ENCODE assay signal across 9 cellular contexts in genomic region chr12:62291888-62292760, GRCh38. TPM values are rescaled to one million over a fixed set of nuclear protein-coding genes. Genes with fewer than 3 reads are reported as not detected.
DNase-seq lines count a peak whose midpoint lies in the region; ATAC-seq, FAIRE-seq and TF ChIP-seq lines count a peak whose summit lies in the region.
"Had no signal": no experiment of that assay in that cellular context is flagged by ENCODE, and none has a peak within 500 bp of the region (broad histone marks: within the 10 kb centered on the region; RNA-seq: fewer than 3 reads in every experiment).

No MANE protein-coding gene starts in this region.

- no peak overlapping the region for H4K8ac ChIP-seq in IMR-90 (ENCODE audit: low read depth in 2 of 2, low read length in 2 of 2)

- H3K4me3 ChIP-seq in IMR-90 (ENCODE audit: insufficient read depth, low read depth, low read length) (no peak overlapping the region), astrocyte (ENCODE audit: insufficient read depth, low read depth, low read length) (no peak overlapping the region), small intestine (ENCODE audit: low read depth in 1 of 2, low read length in 2 of 2) (no peak overlapping the region)
- H3K4me3 ChIP-seq: cardiac muscle cell had no signal

- H2AFZ ChIP-seq in IMR-90 (replicated peaks; ENCODE audit: low read length, poor library complexity) (no peak overlapping the region), astrocyte (ENCODE audit: low read depth, low read length) (no peak overlapping the region)

- peak overlapping the region; percentile 67 for H3K27ac Mint-ChIP-seq in activated CD4-positive, alpha-beta memory T cell treated with anti-CD3 and anti-CD28 coated beads for 36 hours
- H3K27ac Mint-ChIP-seq in activated CD4-positive, alpha-beta memory T cell treated with anti-CD3 and anti-CD28 coated beads, Interleukin-2, amount 10 ng/mL, durations not matched to agents 7 days and 5 days, result no peak overlapping the region
- H3K27ac Mint-ChIP-seq in astrocyte (ENCODE audit: unreplicated experiment), result peak overlapping the region; percentile 78

- ATAC-seq in IMR-90 (ENCODE audit: low read depth), result peak; percentile 40; the same call in 1 of the 2 replicates
- no peak for ATAC-seq in GM18511 (IDR thresholded peaks at IDR 0.05; ENCODE audit: unreplicated experiment)

- POLR2A ChIA-PET in activated CD4-positive, alpha-beta memory T cell treated with anti-CD3 and anti-CD28 coated beads for 36 hours (lab: Charles Lee), result no interaction called here
- POLR2A ChIA-PET in activated CD4-positive, alpha-beta memory T cell treated with anti-CD3 and anti-CD28 coated beads, Interleukin-2, amount 10 ng/mL, durations not matched to agents 7 days and 5 days (lab: Charles Lee), result interaction anchor here (1.5 to 1.7 kb wide), 2 partner anchors 24 to 32 kb away, joined by 3 to 4 read pairs; partner anchors contain the start of gene USP15
- POLR2A ChIA-PET in IMR-90 (lab: Charles Lee; ENCODE audit: unreplicated experiment), result no interaction called here

- H3K9ac ChIP-seq in IMR-90 (ENCODE audit: low read depth, low read length), result no peak overlapping the region
- H3K9ac ChIP-seq in astrocyte (ENCODE audit: low read length), result no peak overlapping the region

- H3K9me1 ChIP-seq in IMR-90 (ENCODE audit: insufficient read depth, low read length), result peaks cover 15% of the 10 kb centered on the region

- no peak overlapping the region for H4K91ac ChIP-seq in IMR-90 (ENCODE audit: insufficient read depth, low read depth, low read length)

- H3K36me3 Mint-ChIP-seq in activated CD4-positive, alpha-beta memory T cell treated with anti-CD3 and anti-CD28 coated beads for 36 hours, result peaks cover 61% of the 10 kb centered on the region
- H3K36me3 Mint-ChIP-seq in activated CD4-positive, alpha-beta memory T cell treated with anti-CD3 and anti-CD28 coated beads, Interleukin-2, amount 10 ng/mL, durations not matched to agents 7 days and 5 days (ENCODE audit: low read depth), result peaks cover 77% of the 10 kb centered on the region
- peaks cover 22% of the 10 kb centered on the region for H3K36me3 Mint-ChIP-seq in astrocyte (ENCODE audit: low read depth, unreplicated experiment)

- H3K4me1 Mint-ChIP-seq in activated CD4-positive, alpha-beta memory T cell treated with anti-CD3 and anti-CD28 coated beads for 36 hours (ENCODE audit: low read depth), result peaks cover 78% of the 10 kb centered on the region
- peaks cover 66% of the 10 kb centered on the region for H3K4me1 Mint-ChIP-seq in activated CD4-positive, alpha-beta memory T cell treated with anti-CD3 and anti-CD28 coated beads, Interleukin-2, amount 10 ng/mL, durations not matched to agents 7 days and 5 days
- H3K4me1 Mint-ChIP-seq in astrocyte (ENCODE audit: low read depth, unreplicated experiment), result peaks cover 41% of the 10 kb centered on the region

- H3K27me3 Mint-ChIP-seq in activated CD4-positive, alpha-beta memory T cell treated with anti-CD3 and anti-CD28 coated beads for 36 hours, result no peaks in the 10 kb centered on the region
- no peaks in the 10 kb centered on the region for H3K27me3 Mint-ChIP-seq in activated CD4-positive, alpha-beta memory T cell treated with anti-CD3 and anti-CD28 coated beads, Interleukin-2, amount 10 ng/mL, durations not matched to agents 7 days and 5 days
- no peaks in the 10 kb centered on the region for H3K27me3 Mint-ChIP-seq in astrocyte (ENCODE audit: low read depth, unreplicated experiment)

- in situ Hi-C loops in IMR-90 (cut with MboI; ENCODE audit: low sequenced_read_pairs), result no loop called here
- in situ Hi-C loops in KBM-7 (cut with MboI; ENCODE audit: low pct_unique_long_range_greater_than_20kb, low sequenced_read_pairs), result no loop called here

- H3K4me1 ChIP-seq in IMR-90 (ENCODE audit: control insufficient read depth, insufficient read depth, low read length) (peaks cover 3% of the 10 kb centered on the region), astrocyte (ENCODE audit: insufficient read depth, low read length) (peaks cover 13% of the 10 kb centered on the region), small intestine (ENCODE audit: control insufficient read depth in 2 of 2, insufficient read depth in 1 of 2, low read depth in 1 of 2, low read length in 1 of 2) (peaks cover 0 to 2% of the 10 kb centered on the region in 2 donors)

- dilution Hi-C loops in IMR-90 (cut with HindIII; ENCODE audit: low sequenced_read_pairs, unreplicated experiment), result no loop called here

- no peak overlapping the region for H2BK5ac ChIP-seq in IMR-90 (ENCODE audit: low read depth, low read length, poor library complexity, severe bottlenecking)

- peaks cover 4% of the 10 kb centered on the region; the same call in 1 of the 2 replicates for H3K9me3 ChIP-seq in IMR-90 (ENCODE audit: control insufficient read depth, insufficient read depth, low read length)
- no peaks in the 10 kb centered on the region for H3K9me3 ChIP-seq in astrocyte (ENCODE audit: insufficient read depth, low read depth, low read length)
- H3K9me3 ChIP-seq in small intestine (ENCODE audit: control insufficient read depth, low read depth), result no peaks in the 10 kb centered on the region

- H3K56ac ChIP-seq in IMR-90 (ENCODE audit: extremely low read depth, insufficient read depth, low read length), result no peak overlapping the region

- CTCF ChIA-PET in activated CD4-positive, alpha-beta memory T cell treated with anti-CD3 and anti-CD28 coated beads for 36 hours (lab: Charles Lee), result no interaction called here
- CTCF ChIA-PET in activated CD4-positive, alpha-beta memory T cell treated with anti-CD3 and anti-CD28 coated beads, Interleukin-2, amount 10 ng/mL, durations not matched to agents 7 days and 5 days (lab: Charles Lee), result no interaction called here
- CTCF ChIA-PET in IMR-90 (lab: Yijun Ruan, JAX), result no interaction called here

- TF ChIP-seq CTCF in IMR-90 (conservative IDR thresholded peaks at IDR 0.05; ENCODE audit: low read depth, low read length) (no peak), astrocyte (IDR thresholded peaks at IDR 0.05; ENCODE audit: insufficient read depth, low read depth, low read length) (no peak)

- no peak overlapping the region for H2BK120ac ChIP-seq in IMR-90 (ENCODE audit: low read depth, low read length)

- BruUV-seq in IMR-90 (replicated peaks; lab: Mats Ljungman, UMichigan), result no TSS peak

- H2AK9ac ChIP-seq in IMR-90 (replicated peaks; ENCODE audit: low read depth, low read length, poor library complexity), result peak overlapping the region; percentile 11

- no peak overlapping the region for H2BK20ac ChIP-seq in IMR-90 (ENCODE audit: low read depth, low read length)

- TF ChIP-seq POLR2A in IMR-90 (IDR thresholded peaks at IDR 0.05; ENCODE audit: low read depth, low read length), result no peak

- WGBS in IMR-90 (ENCODE audit: extremely low coverage in 2 of 2, insufficient read length in 1 of 2), 2 experiments, result no CpG with 5 or more reads among the region's 2 CpGs
- 77 to 98% (median 88%) methylated on average over 2 of the region's 2 CpGs for WGBS in small intestine, 3 donors

- no peak overlapping the region for H2BK15ac ChIP-seq in IMR-90 (ENCODE audit: low read depth, low read length)

- H3K4ac ChIP-seq in IMR-90 (ENCODE audit: low read depth, low read length), result no peak overlapping the region

- H3K18ac ChIP-seq in IMR-90 (ENCODE audit: low read depth, low read length), result no peak overlapping the region

- H3K9me3 Mint-ChIP-seq in activated CD4-positive, alpha-beta memory T cell treated with anti-CD3 and anti-CD28 coated beads for 36 hours, result peaks cover 23% of the 10 kb centered on the region
- H3K9me3 Mint-ChIP-seq in activated CD4-positive, alpha-beta memory T cell treated with anti-CD3 and anti-CD28 coated beads, Interleukin-2, amount 10 ng/mL, durations not matched to agents 7 days and 5 days, result peaks cover 16% of the 10 kb centered on the region
- H3K9me3 Mint-ChIP-seq in astrocyte (ENCODE audit: unreplicated experiment), result no peaks in the 10 kb centered on the region

- H3K27ac ChIP-seq in IMR-90 (ENCODE audit: insufficient read depth, low read length), result no peak overlapping the region
- H3K27ac ChIP-seq in astrocyte (ENCODE audit: low read depth, low read length), result no peak overlapping the region
- H3K27ac ChIP-seq in small intestine (ENCODE audit: low read depth in 1 of 2, low read length in 1 of 2), result no peak overlapping the region
- H3K27ac ChIP-seq: cardiac muscle cell had no signal

- no peak overlapping the region for H3K4me2 ChIP-seq in IMR-90 (ENCODE audit: low read depth, low read length)
- H3K4me2 ChIP-seq in astrocyte (ENCODE audit: low read length), result peak overlapping the region; percentile 11

- FAIRE-seq in astrocyte (lab: Jason Lieb, UNC) (no peak), small intestine (lab: Jason Lieb, UNC) (no peak)

- peaks cover 40 to 59% of the 10 kb centered on the region in 2 experiments for H3K79me1 ChIP-seq in IMR-90 (ENCODE audit: low read depth in 1 of 2, low read length in 2 of 2)

- no peak overlapping the region for H3K4me3 Mint-ChIP-seq in activated CD4-positive, alpha-beta memory T cell treated with anti-CD3 and anti-CD28 coated beads for 36 hours
- H3K4me3 Mint-ChIP-seq in activated CD4-positive, alpha-beta memory T cell treated with anti-CD3 and anti-CD28 coated beads, Interleukin-2, amount 10 ng/mL, durations not matched to agents 7 days and 5 days, result no peak overlapping the region
- no peak overlapping the region for H3K4me3 Mint-ChIP-seq in astrocyte (ENCODE audit: unreplicated experiment)

- H4K20me1 ChIP-seq in IMR-90 (ENCODE audit: insufficient read depth, low read length), result peaks cover 52% of the 10 kb centered on the region
- peaks cover 83% of the 10 kb centered on the region for H4K20me1 ChIP-seq in astrocyte (ENCODE audit: insufficient read depth, low read length)

- no peak overlapping the region; the same call in 1 of the 2 replicates for H3K14ac ChIP-seq in IMR-90 (replicated peaks; ENCODE audit: low read depth, low read length)

- H2AK5ac ChIP-seq in IMR-90 (ENCODE audit: low read depth, low read length), result no peak overlapping the region

- H3K36me3 ChIP-seq in IMR-90 (ENCODE audit: control insufficient read depth, insufficient read depth, low read length), result peaks cover 5% of the 10 kb centered on the region
- peaks cover 3% of the 10 kb centered on the region for H3K36me3 ChIP-seq in astrocyte (ENCODE audit: insufficient read depth, low read length)
- H3K36me3 ChIP-seq in small intestine (ENCODE audit: control insufficient read depth in 2 of 2, insufficient read depth in 2 of 2, low read length in 2 of 2), result peaks cover 4 to 8% of the 10 kb centered on the region in 2 donors

- H3K27me3 ChIP-seq in IMR-90 (ENCODE audit: control insufficient read depth, insufficient read depth, low read length), result no peaks in the 10 kb centered on the region
- H3K27me3 ChIP-seq in astrocyte (ENCODE audit: insufficient read depth, low read length), result no peaks in the 10 kb centered on the region
- no peaks in the 10 kb centered on the region for H3K27me3 ChIP-seq in small intestine (ENCODE audit: control insufficient read depth in 2 of 2, insufficient read depth in 2 of 2, low read length in 2 of 2)
- H3K27me3 ChIP-seq: cardiac muscle cell had no signal

- no peak for TF ChIP-seq RAD21 in IMR-90 (IDR thresholded peaks at IDR 0.05; ENCODE audit: low read length)

- peak; percentile 44 for DNase-seq in activated CD4-positive, alpha-beta memory T cell treated with anti-CD3 and anti-CD28 coated beads for 36 hours
- DNase-seq in activated CD4-positive, alpha-beta memory T cell treated with anti-CD3 and anti-CD28 coated beads, Interleukin-2, amount 10 ng/mL, durations not matched to agents 7 days and 5 days, result no peak
- DNase-seq in IMR-90 (peak; percentile 43), astrocyte (ENCODE audit: low read depth) (peak; percentile 49), small intestine (peak; percentile 31), NCI-H2196 treated with DMSO at 0.1 percent for 48 hours (lab: John Stamatoyannopoulos, UW; ENCODE audit: unreplicated experiment) (no peak), KBM-7 (no peak)

- intact Hi-C loops in activated CD4-positive, alpha-beta memory T cell treated with anti-CD3 and anti-CD28 coated beads for 36 hours (cut with micrococcal nuclease), result loop anchor here (1.0 kb wide), 1 partner anchor 31 kb away; no protein-coding TSS in a partner anchor
- intact Hi-C loops in IMR-90 (cut with micrococcal nuclease), result no loop called here

- H4K5ac ChIP-seq in IMR-90 (ENCODE audit: low read depth, low read length), result no peak overlapping the region

- no peak overlapping the region for H3K23ac ChIP-seq in IMR-90 (ENCODE audit: low read depth, low read length)

- peaks cover 79% of the 10 kb centered on the region for H3K79me2 ChIP-seq in astrocyte (ENCODE audit: insufficient read depth, low read length)

RNA-seq across cellular contexts. Expression of gene USP15, which starts 31.9 kb away (rescaled TPM):
- 10 to 100 TPM; 76.8 to 82.8 TPM for total RNA-seq in activated CD4-positive, alpha-beta memory T cell treated with anti-CD3 and anti-CD28 coated beads for 36 hours
- 100 to 1,000 TPM; 134 to 161 TPM for total RNA-seq in activated CD4-positive, alpha-beta memory T cell treated with anti-CD3 and anti-CD28 coated beads, Interleukin-2, amount 10 ng/mL, durations not matched to agents 7 days and 5 days
- total RNA-seq in IMR-90 (2012; rRNA removed) (49.6 and 82.5 TPM in 2 replicates), astrocyte (68.5 and 81.9 TPM in 2 replicates)
- polyA plus RNA-seq in IMR-90 (2012; rRNA removed) (27.6 and 28.5 TPM in 2 replicates), small intestine (10 to 100 TPM; 33.9 to 60.8 (median 54.6) TPM)
- 7.2 and 17.5 TPM in 2 replicates for polyA plus RNA-seq in IMR-90 (2012; cell fraction: cytosol; rRNA removed)
- polyA plus RNA-seq in IMR-90 (2012; cell fraction: nucleus; rRNA removed; ENCODE audit: low replicate concordance), result 11.5 and 95.7 TPM in 2 replicates

Comparison
In these comparisons a context has a peak if more than half of its experiments do, and no peak if none do; other contexts are left out.
1. DNase-seq: peak in activated CD4-positive, alpha-beta memory T cell treated with anti-CD3 and anti-CD28 coated beads for 36 hours (single experiment), IMR-90 (single experiment), astrocyte (single experiment) and small intestine (single experiment); none in activated CD4-positive, alpha-beta memory T cell treated with anti-CD3 and anti-CD28 coated beads, Interleukin-2, amount 10 ng/mL, durations not matched to agents 7 days and 5 days (single experiment), NCI-H2196 treated with DMSO at 0.1 percent for 48 hours (single experiment) and KBM-7 (single experiment).